ENCODE assay signal across 8 cellular contexts in the genomic region with DNA sequence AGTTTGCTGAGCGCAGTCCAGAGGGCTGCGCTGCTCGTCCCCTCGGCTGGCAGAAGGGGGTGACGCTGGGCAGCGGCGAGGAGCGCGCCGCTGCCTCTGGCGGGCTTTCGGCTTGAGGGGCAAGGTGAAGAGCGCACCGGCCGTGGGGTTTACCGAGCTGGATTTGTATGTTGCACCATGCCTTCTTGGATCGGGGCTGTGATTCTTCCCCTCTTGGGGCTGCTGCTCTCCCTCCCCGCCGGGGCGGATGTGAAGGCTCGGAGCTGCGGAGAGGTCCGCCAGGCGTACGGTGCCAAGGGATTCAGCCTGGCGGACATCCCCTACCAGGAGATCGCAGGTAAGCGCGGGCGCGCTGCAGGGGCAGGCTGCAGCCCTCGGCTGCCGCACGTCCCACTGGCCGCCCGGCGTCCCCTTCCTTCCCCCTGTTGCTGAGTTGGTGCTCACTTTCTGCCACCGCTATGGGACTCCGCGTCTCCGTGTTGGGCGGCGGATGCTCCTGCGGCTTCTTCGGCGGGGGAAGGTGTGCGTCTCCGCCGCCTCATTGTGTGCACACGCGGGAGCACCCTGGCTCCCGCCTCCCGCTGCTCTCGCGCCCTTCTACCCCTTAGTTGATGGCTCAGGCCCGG. TPM values are rescaled to one million over a fixed set of nuclear protein-coding genes. Genes with fewer than 3 reads are reported as not detected.
DNase-seq lines count a peak whose midpoint lies in the region; ATAC-seq and TF ChIP-seq lines count a peak whose summit lies in the region.

No MANE protein-coding gene starts in this region.

- peaks cover 16% of the 10 kb centered on the region for H3K9me3 Mint-ChIP-seq in glutamatergic neuron (ENCODE audit: unreplicated experiment)

- no TSS peak for BruUV-seq in A673 (replicated peaks; lab: Mats Ljungman, UMichigan)

- peak overlapping the region; percentile 92 for H3K27ac Mint-ChIP-seq in glutamatergic neuron (ENCODE audit: unreplicated experiment)

- 1% methylated on average over 51 of the region's 56 CpGs for WGBS in prostate gland

- CTCF ChIA-PET in A673 (lab: Charles Lee) = interaction anchor here (1.1 kb wide), 1 partner anchor 22 kb away, joined by 4 read pairs; no protein-coding TSS in a partner anchor

- no peaks in the 10 kb centered on the region for H3K36me3 Mint-ChIP-seq in glutamatergic neuron (ENCODE audit: unreplicated experiment)

- H3K36me3 ChIP-seq in A673 (ENCODE audit: insufficient read depth, low read length, poor library complexity, severe bottlenecking) (no peaks in the 10 kb centered on the region), prostate gland (no peaks in the 10 kb centered on the region)

- intact Hi-C loops in A673 (cut with micrococcal nuclease; ENCODE audit: unreplicated experiment) = loop anchor here (2.0 to 10.0 kb wide), 5 partner anchors 140 to 1135 kb away; no protein-coding TSS in a partner anchor
- intact Hi-C loops in prostate gland (cut with DNase I) = loop anchor here (10.0 kb wide), 1 partner anchor 1137 kb away; no protein-coding TSS in a partner anchor

- H3K27ac ChIP-seq in A673 (ENCODE audit: low read depth, low read length, poor library complexity, severe bottlenecking) = peak overlapping the region; percentile 96
- peak overlapping the region; percentile 73 to 76 for H3K27ac ChIP-seq in prostate gland

- no peak for TF ChIP-seq POLR2A in prostate gland (IDR thresholded peaks at IDR 0.05)

- ATAC-seq in HG02938 (IDR thresholded peaks at IDR 0.05; ENCODE audit: unreplicated experiment) (no peak), GM18511 (IDR thresholded peaks at IDR 0.05; ENCODE audit: unreplicated experiment) (no peak)

- no peaks in the 10 kb centered on the region for H3K27me3 ChIP-seq in A673 (replicated peaks; ENCODE audit: insufficient read depth, low read depth, low read length, poor library complexity)
- no peaks in the 10 kb centered on the region for H3K27me3 ChIP-seq in prostate gland (replicated peaks; ENCODE audit: insufficient read depth)

- peak overlapping the region; percentile 90 for H3K4me3 ChIP-seq in A673 (ENCODE audit: low read depth, low read length, poor library complexity, severe bottlenecking)
- peak overlapping the region; percentile 38 to 40 for H3K4me3 ChIP-seq in prostate gland

- H3K4me1 ChIP-seq in A673 (ENCODE audit: insufficient read depth, low read length, poor library complexity, severe bottlenecking) = peaks cover 48% of the 10 kb centered on the region
- no peaks in the 10 kb centered on the region for H3K4me1 ChIP-seq in prostate gland (replicated peaks)

- H3K4me3 Mint-ChIP-seq in glutamatergic neuron (ENCODE audit: unreplicated experiment) = peak overlapping the region; percentile 97

- DNase-seq in A673 (ENCODE audit: low spot score) (peak; percentile 74), HT1080 (ENCODE audit: low read depth) (peak; percentile 66), SHP77 treated with DMSO at 0.1 percent for 48 hours (lab: John Stamatoyannopoulos, UW) (peak; percentile 78), glutamatergic neuron (peak; percentile 35), prostate gland (ENCODE audit: low spot score) (peak; percentile 10), activated gamma-delta T cell treated with Interleukin-2 at 50 U/mL for 16 hours (no peak)

- TF ChIP-seq CTCF in A673 (conservative IDR thresholded peaks at IDR 0.05; ENCODE audit: low read depth, low read length) (no peak), glutamatergic neuron (IDR thresholded peaks at IDR 0.05; ENCODE audit: partially characterized antibody, unreplicated experiment) (no peak), prostate gland (IDR thresholded peaks at IDR 0.05) (no peak)

- peaks cover 12% of the 10 kb centered on the region for H3K4me1 Mint-ChIP-seq in glutamatergic neuron (ENCODE audit: low read depth, unreplicated experiment)

- POLR2A ChIA-PET in A673 (lab: Charles Lee; ENCODE audit: low non-redundant PET) = interaction anchor here (0.5 to 0.9 kb wide), 2 partner anchors 22 to 721 kb away, joined by 3 to 4 read pairs; no protein-coding TSS in a partner anchor

- H3K9me3 ChIP-seq in A673 (ENCODE audit: low read depth, low read length, poor library complexity, severe bottlenecking) = no peaks in the 10 kb centered on the region
- no peaks in the 10 kb centered on the region for H3K9me3 ChIP-seq in prostate gland

- H3K27me3 Mint-ChIP-seq in glutamatergic neuron (ENCODE audit: unreplicated experiment) = peaks cover 6% of the 10 kb centered on the region

RNA-seq across cellular contexts. Expression of a gene that starts 0.8 kb away (rescaled TPM):
- 23.3 and 23.4 TPM in 2 replicates for total RNA-seq in A673 (2021)
- total RNA-seq in HT1080 (2014; rRNA removed; shearing (Covaris generic)) = 4.7 and 9.0 TPM in 2 replicates
- 7.2 and 11.2 TPM in 2 replicates for polyA plus RNA-seq in HT1080 (2015; cell fraction: cytosol; rRNA removed)
- 18.4 and 20.0 TPM in 2 replicates for polyA plus RNA-seq in HT1080 (2015; cell fraction: nucleus; rRNA removed)
- total RNA-seq in glutamatergic neuron (ENCODE audit: unreplicated experiment) = 11.8 TPM
- 1 to 10 TPM; 3.4 to 5.3 TPM for total RNA-seq in prostate gland
